Comparison of ENCODE assay signal across 19 cellular contexts in genomic region chr16:2299121-2299914, GRCh38.
"Had no signal": no experiment of that assay in that cellular context is flagged by ENCODE, and none has a peak within 500 bp of the region (broad histone marks: within the 10 kb centered on the region; RNA-seq: fewer than 3 reads in every experiment).

No MANE protein-coding gene starts in this region.

- H3K36me3 ChIP-seq: uterus had no signal

- ATAC-seq: foreskin keratinocyte had no signal

- DNase-seq: effector CD4-positive, alpha-beta T cell; erythroblast; foreskin keratinocyte; immature natural killer cell; left ventricle myocardium inferior; lower lobe of right lung; small intestine; stimulated activated CD4-positive, alpha-beta T cell treated with anti-CD3 and anti-CD28 coated beads, Interleukin-12 subunit alpha, Interleukin-12 subunit beta, amount 100 ng/mL, for 4 hours; stimulated activated naive CD4-positive, alpha-beta T cell; thyroid gland; uterus had no signal

- H3K36me3 Mint-ChIP-seq: memory B cell, mesothelial cell of epicardium, type B pancreatic cell had no signal

- H3K4me1 Mint-ChIP-seq: endodermal cell, memory B cell, mesothelial cell of epicardium, nephron had no signal

- H3K4me1 ChIP-seq: foreskin keratinocyte, lower lobe of right lung, right atrium auricular region, suprapubic skin, uterus had no signal

- H3K9me3 Mint-ChIP-seq: endodermal cell, immature natural killer cell, memory B cell, mesothelial cell of epicardium, nephron, type B pancreatic cell had no signal

- H3K27me3 Mint-ChIP-seq: memory B cell, type B pancreatic cell had no signal

- H3K27ac Mint-ChIP-seq: endodermal cell, immature natural killer cell, memory B cell, mesothelial cell of epicardium, nephron, type B pancreatic cell had no signal

- H3K27me3 ChIP-seq: foreskin keratinocyte, right atrium auricular region, suprapubic skin, thyroid gland, uterus had no signal

- H3K4me3 Mint-ChIP-seq: endodermal cell, immature natural killer cell, memory B cell, mesothelial cell of epicardium, nephron, type B pancreatic cell had no signal

- H3K4me3 ChIP-seq: coronary artery, left ventricle myocardium inferior, lower lobe of right lung, right atrium auricular region, suprapubic skin, thyroid gland, uterus had no signal

- H3K9me3 ChIP-seq: left ventricle myocardium inferior, lower lobe of right lung, right atrium auricular region, suprapubic skin, thyroid gland, uterus had no signal

- H3K27ac ChIP-seq: coronary artery, foreskin keratinocyte, left ventricle myocardium inferior, lower lobe of right lung, right atrium auricular region, suprapubic skin, thyroid gland, uterus had no signal
